ENCODE assay signal across 12 cellular contexts in the genomic region with DNA sequence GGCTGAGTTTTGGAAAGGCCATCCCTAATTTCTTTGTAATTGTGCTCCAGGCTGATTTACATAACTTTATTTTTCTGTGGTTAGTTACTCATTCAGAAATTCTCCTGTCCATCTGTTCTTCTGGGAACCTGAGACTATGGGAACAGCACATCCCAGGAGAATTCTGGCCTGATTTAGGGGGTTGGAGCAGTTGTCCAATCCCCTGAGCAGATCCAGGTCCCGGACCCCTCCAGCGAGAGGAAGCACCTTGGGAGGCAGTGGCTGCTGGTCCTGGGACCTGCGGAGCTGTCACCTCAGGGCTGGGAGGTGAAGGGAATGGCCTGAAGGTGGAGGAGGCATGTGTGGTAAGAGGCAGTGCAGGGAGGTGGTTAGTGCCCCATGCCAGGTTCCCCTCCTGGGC. TPM values are rescaled to one million over a fixed set of nuclear protein-coding genes. Genes with fewer than 3 reads are reported as not detected.
DNase-seq lines count a peak whose midpoint lies in the region; ATAC-seq, FAIRE-seq and TF ChIP-seq lines count a peak whose summit lies in the region.
"Had no signal": no experiment of that assay in that cellular context is flagged by ENCODE, and none has a peak within 500 bp of the region (broad histone marks: within the 10 kb centered on the region; RNA-seq: fewer than 3 reads in every experiment).

No MANE protein-coding gene starts in this region.

- DNase-seq in HepG2 (ENCODE audit: low spot score) (no peak), bronchial epithelial cell (ENCODE audit: low read depth) (peak; percentile 60), right lobe of liver (peak in 1 of 3 donors; percentile 45), NCI-H2107 treated with DMSO at 0.1 percent for 48 hours (lab: John Stamatoyannopoulos, UW; ENCODE audit: unreplicated experiment) (no peak), HuH-7 (ENCODE audit: low spot score) (no peak), superior temporal gyrus (ENCODE audit: extremely low spot score) (no peak)
- DNase-seq in activated naive CD4-positive, alpha-beta T cell treated with anti-CD3 and anti-CD28 coated beads, Interleukin-2, amount 50 U/mL, for 16 hours: no peak
- DNase-seq: activated CD8-positive, alpha-beta memory T cell treated with anti-CD3 and anti-CD28 coated beads, Interleukin-2, amount 50 U/mL, for 4 hours; stimulated activated CD4-positive, alpha-beta T cell treated with anti-CD3 and anti-CD28 coated beads, Interleukin-1b, Interleukin-23, amount 100 ng/mL, for 48 hours had no signal

- TF ChIP-seq EP300 in HepG2 (IDR thresholded peaks at IDR 0.05; ENCODE audit: low read depth in 2 of 2, low read length in 2 of 2) (no peak), HepG2 (CRISPR knock-in tag; IDR thresholded peaks at IDR 0.05; ENCODE audit: borderline replicate concordance) (no peak)

- no peak overlapping the region for H3K4me2 ChIP-seq in HepG2 (ENCODE audit: low read depth, low read length)

- TF ChIP-seq POLR2A in HepG2 (IDR thresholded peaks at IDR 0.05; ENCODE audit: insufficient read depth in 1 of 2, low read depth in 2 of 2, low read length in 2 of 2): no peak
- no peak for TF ChIP-seq POLR2A in right lobe of liver (IDR thresholded peaks at IDR 0.05)

- BruUV-seq in HepG2 (replicated peaks; lab: Mats Ljungman, UMichigan): no TSS peak

- ATAC-seq in HepG2 (no peak), right lobe of liver (no peak)
- ATAC-seq: GM12878 had no signal

- H3K36me3 ChIP-seq in liver (ENCODE audit: control insufficient read depth in 4 of 4, insufficient read depth in 3 of 4, low read depth in 1 of 4, low read length in 3 of 4): peaks cover 0 to 3% (median 0%) of the 10 kb centered on the region in 4 donors
- H3K36me3 ChIP-seq in HepG2 (replicated peaks in 1 of 2; ENCODE audit: control insufficient read depth in 1 of 2, insufficient read depth in 2 of 2, low read length in 2 of 2): peaks cover 5 to 26% of the 10 kb centered on the region in 2 experiments; a peak in 4 of 5 replicates
- H3K36me3 ChIP-seq in bronchial epithelial cell (ENCODE audit: control insufficient read depth, insufficient read depth, low read length): no peaks in the 10 kb centered on the region
- H3K36me3 ChIP-seq in right lobe of liver: no peaks in the 10 kb centered on the region

- POLR2A ChIA-PET in HepG2 (lab: Yijun Ruan, JAX): no interaction called here

- H3K4me3 ChIP-seq in liver (ENCODE audit: low read depth in 1 of 3, low read length in 3 of 3): no peak overlapping the region
- H3K4me3 ChIP-seq in HepG2 (replicated peaks in 1 of 3; ENCODE audit: insufficient read depth in 1 of 3, low read depth in 2 of 3, low read length in 3 of 3): no peak overlapping the region
- H3K4me3 ChIP-seq in bronchial epithelial cell (ENCODE audit: low read depth, low read length): no peak overlapping the region
- no peak overlapping the region for H3K4me3 ChIP-seq in right lobe of liver
- H3K4me3 ChIP-seq: GM12878 had no signal

- no peak overlapping the region for H2AFZ ChIP-seq in HepG2 (ENCODE audit: low read length)

- TF ChIP-seq RAD21 in liver (IDR thresholded peaks at IDR 0.05): no peak
- no peak for TF ChIP-seq RAD21 in HepG2 (CRISPR knock-in tag; IDR thresholded peaks at IDR 0.05)

- H3K4me1 ChIP-seq in liver (ENCODE audit: control insufficient read depth in 4 of 4, insufficient read depth in 4 of 4, low read length in 3 of 4): peaks cover 16 to 55% (median 41%) of the 10 kb centered on the region in 4 donors
- peaks cover 29% of the 10 kb centered on the region for H3K4me1 ChIP-seq in HepG2 (ENCODE audit: insufficient read depth, low read length)
- peaks cover 0 to 75% (median 24%) of the 10 kb centered on the region in 4 donors for H3K4me1 ChIP-seq in right lobe of liver

- H3K9ac ChIP-seq in liver (ENCODE audit: low read depth in 1 of 2, low read length in 2 of 2) (no peak overlapping the region), HepG2 (ENCODE audit: insufficient read depth, low read depth, low read length) (no peak overlapping the region)

- H3K79me2 ChIP-seq in HepG2 (ENCODE audit: insufficient read depth, low read length): peaks cover 2% of the 10 kb centered on the region

- WGBS in liver: 87% methylated on average over 3 of the region's 3 CpGs
- WGBS in HepG2 (ENCODE audit: low lambda C conversion rate): 100% methylated on average over 3 of the region's 3 CpGs
- WGBS in right lobe of liver (ENCODE audit: insufficient coverage, low coverage, low lambda C conversion rate, missing lambda C conversion rate): no CpG with 5 or more reads among the region's 3 CpGs

- no peaks in the 10 kb centered on the region for H3K27me3 ChIP-seq in liver (ENCODE audit: control insufficient read depth in 4 of 4, insufficient read depth in 4 of 4, low read length in 3 of 4)
- no peaks in the 10 kb centered on the region for H3K27me3 ChIP-seq in HepG2 (ENCODE audit: control insufficient read depth in 1 of 2, insufficient read depth in 2 of 2, low read length in 2 of 2)
- H3K27me3 ChIP-seq in bronchial epithelial cell (ENCODE audit: control insufficient read depth, insufficient read depth, low read length): no peaks in the 10 kb centered on the region
- H3K27me3 ChIP-seq in right lobe of liver: no peaks in the 10 kb centered on the region

- H3K9me3 ChIP-seq in liver (ENCODE audit: control insufficient read depth in 4 of 4, low read length in 3 of 4) (no peaks in the 10 kb centered on the region), HepG2 (ENCODE audit: low read length) (no peaks in the 10 kb centered on the region), right lobe of liver (no peaks in the 10 kb centered on the region)

- peak overlapping the region; percentile 55 to 65 for H3K27ac ChIP-seq in liver (ENCODE audit: low read depth in 1 of 2, low read length in 2 of 2)
- no peak overlapping the region for H3K27ac ChIP-seq in HepG2 (ENCODE audit: extremely low read length, insufficient read depth, low read length)
- H3K27ac ChIP-seq in right lobe of liver: peak overlapping the region; percentile 1 to 60 (median 53)

- intact Hi-C loops in HepG2 (cut with micrococcal nuclease; ENCODE audit: unreplicated experiment): no loop called here
- intact Hi-C loops in right lobe of liver (cut with DNase I): no loop called here

- H4K20me1 ChIP-seq in HepG2 (ENCODE audit: insufficient read depth, low read length): no peaks in the 10 kb centered on the region; the same call in 1 of the 2 replicates

- CTCF ChIA-PET in HepG2 (lab: Yijun Ruan, JAX; ENCODE audit: low intra/inter-chr PET ratio, low total read pairs): no interaction called here

- in situ Hi-C loops in HepG2 (cut with HindIII; ENCODE audit: extremely low pct_ligation_motif_present, low pct_unique_long_range_greater_than_20kb): no loop called here

- no peak for TF ChIP-seq CTCF in liver (IDR thresholded peaks at IDR 0.05; ENCODE audit: low read depth, low read length, missing input control)
- no peak for TF ChIP-seq CTCF in HepG2 (CRISPR knock-in tag; IDR thresholded peaks at IDR 0.05)
- TF ChIP-seq CTCF in bronchial epithelial cell (IDR thresholded peaks at IDR 0.05; ENCODE audit: insufficient read depth, low read length, severe bottlenecking): no peak
- no peak for TF ChIP-seq CTCF in right lobe of liver (IDR thresholded peaks at IDR 0.05)

- FAIRE-seq in HepG2 (lab: Jason Lieb, UNC) (no peak), bronchial epithelial cell (lab: Jason Lieb, UNC) (no peak)
- FAIRE-seq: colon, GM12878 had no signal

TF ChIP-seq in liver, 16 proteins besides CTCF, POLR2A, EP300 and RAD21 (continues in another document):
- no peak for TF ChIP-seq GABPA (IDR thresholded peaks at IDR 0.05 in 1 of 2, conservative IDR thresholded peaks at IDR 0.05 in 1 of 2)
- no peak for TF ChIP-seq NR2F2 (IDR thresholded peaks at IDR 0.05)

TF ChIP-seq in HepG2, 621 proteins besides CTCF, POLR2A, EP300 and RAD21:
- TF ChIP-seq, protein P1, sequence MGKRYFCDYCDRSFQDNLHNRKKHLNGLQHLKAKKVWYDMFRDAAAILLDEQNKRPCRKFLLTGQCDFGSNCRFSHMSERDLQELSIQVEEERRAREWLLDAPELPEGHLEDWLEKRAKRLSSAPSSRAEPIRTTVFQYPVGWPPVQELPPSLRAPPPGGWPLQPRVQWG (CRISPR knock-in tag; IDR thresholded peaks at IDR 0.05; ENCODE audit: borderline replicate concordance, low read depth): no peak
- TF ChIP-seq CENPX (CRISPR knock-in tag; IDR thresholded peaks at IDR 0.05) (no peak), SMAD1 (CRISPR knock-in tag; IDR thresholded peaks at IDR 0.05; ENCODE audit: borderline replicate concordance, low read depth) (no peak), ZKSCAN1 (IDR thresholded peaks at IDR 0.05; ENCODE audit: low read length) (no peak), FOSL1 (CRISPR knock-in tag; IDR thresholded peaks at IDR 0.05; ENCODE audit: borderline replicate concordance) (no peak), MTA3 (CRISPR knock-in tag; IDR thresholded peaks at IDR 0.05) (no peak)

RNA-seq across cellular contexts. Expression of gene TSPAN9, which starts 40.4 kb away (rescaled TPM):
- total RNA-seq in liver (10 to 100 TPM; 29.0 to 62.9 TPM), HepG2 (2016; rRNA removed; fragmentation: Illumina TruSeq; extraction: Trizol) (11.6 and 18.1 TPM in 2 replicates), bronchial epithelial cell (5.0 and 9.0 TPM in 2 replicates), right lobe of liver (10 to 100 TPM; 23.7 to 53.2 (median 39.8) TPM)
- polyA plus RNA-seq in liver (10 to 100 TPM; 17.4 to 39.3 TPM), HepG2 (2011; rRNA removed) (42.3 and 58.2 TPM in 2 replicates)
- 2.5 and 3.1 TPM in 2 replicates for total RNA-seq in HepG2 (2016; cell fraction: cytosol; rRNA removed; fragmentation: Illumina TruSeq; extraction: Trizol; ENCODE audit: low read depth)
- 9.6 and 21.5 TPM in 2 replicates for total RNA-seq in HepG2 (2016; cell fraction: insoluble cytoplasmic fraction; rRNA removed; fragmentation: Illumina TruSeq; extraction: Trizol)
- 4.4 and 4.6 TPM in 2 replicates for total RNA-seq in HepG2 (2016; cell fraction: membrane; rRNA removed; fragmentation: Illumina TruSeq; extraction: Trizol)
- total RNA-seq in HepG2 (2016; cell fraction: nucleus; rRNA removed; fragmentation: Illumina TruSeq; extraction: Trizol): 16.9 and 19.5 TPM in 2 replicates
- polyA plus RNA-seq in HepG2 (2011; cell fraction: cytosol; rRNA removed): 38.6 and 41.6 TPM in 2 replicates
- polyA plus RNA-seq in HepG2 (2011; cell fraction: nucleus; rRNA removed): 55.3 and 55.7 TPM in 2 replicates
- 27.2 and 58.7 TPM in 2 replicates for polyA plus RNA-seq in HepG2 (2012)
- polyA plus RNA-seq in HepG2 (2016; cell fraction: cytosol; fragmentation: Illumina TruSeq; extraction: Trizol; ENCODE audit: low read depth): 2.2 and 3.0 TPM in 2 replicates
- polyA plus RNA-seq in HepG2 (2016; cell fraction: insoluble cytoplasmic fraction; fragmentation: Illumina TruSeq; extraction: Trizol; ENCODE audit: low read depth): 9.6 and 13.8 TPM in 2 replicates
- polyA plus RNA-seq in HepG2 (2016; cell fraction: membrane; fragmentation: Illumina TruSeq; extraction: Trizol; ENCODE audit: low read depth): 4.1 TPM in 2 replicates
- 31.0 and 34.1 TPM in 2 replicates for polyA plus RNA-seq in HepG2 (2016; cell fraction: nucleus; fragmentation: Illumina TruSeq; extraction: Trizol; ENCODE audit: insufficient read depth, low read depth)
- 9.4 and 96.3 TPM in 2 replicates for polyA minus RNA-seq in HepG2 (2011; rRNA and poly(A)+ RNA removed; ENCODE audit: low replicate concordance)
- polyA minus RNA-seq in HepG2 (2011; cell fraction: cytosol; rRNA and poly(A)+ RNA removed): 25.1 and 32.3 TPM in 2 replicates
- 27.2 and 29.7 TPM in 2 replicates for polyA minus RNA-seq in HepG2 (2011; cell fraction: nucleus; rRNA and poly(A)+ RNA removed)
